Comparison of ENCODE assay signal across 7 cellular contexts in the genomic region with DNA sequence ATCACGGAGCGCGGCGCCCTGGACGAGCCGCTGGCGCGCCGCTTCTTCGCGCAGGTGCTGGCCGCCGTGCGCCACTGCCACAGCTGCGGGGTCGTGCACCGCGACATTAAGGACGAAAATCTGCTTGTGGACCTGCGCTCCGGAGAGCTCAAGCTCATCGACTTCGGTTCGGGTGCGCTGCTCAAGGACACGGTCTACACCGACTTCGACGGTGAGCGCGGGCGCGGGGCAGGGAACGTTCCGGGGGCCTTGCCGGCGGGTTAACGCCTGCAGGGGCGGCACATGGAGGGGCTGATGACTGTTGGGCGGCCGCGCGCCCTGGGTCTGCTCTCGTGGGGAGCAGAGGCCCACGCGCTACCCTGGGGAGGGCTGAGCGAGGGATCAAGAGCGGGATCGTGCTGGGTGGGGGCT. TPM values are rescaled to one million over a fixed set of nuclear protein-coding genes. Genes with fewer than 3 reads are reported as not detected.
DNase-seq lines count a peak whose midpoint lies in the region; ATAC-seq lines count a peak whose summit lies in the region.

No MANE protein-coding gene starts in this region.

- peak overlapping the region; percentile 82 for H3K27ac Mint-ChIP-seq in activated naive CD8-positive, alpha-beta T cell treated with anti-CD3 and anti-CD28 coated beads, Interleukin-2, amount 10 ng/mL, durations not matched to agents 7 days and 5 days

- no peaks in the 10 kb centered on the region for H3K27me3 Mint-ChIP-seq in activated naive CD8-positive, alpha-beta T cell treated with anti-CD3 and anti-CD28 coated beads, Interleukin-2, amount 10 ng/mL, durations not matched to agents 7 days and 5 days

- 3% methylated on average over 49 of the region's 49 CpGs for WGBS in HUES64

- H3K9ac ChIP-seq in HUES64 (ENCODE audit: low read depth, low read length) (peak overlapping the region; percentile 88), iPS-20b (ENCODE audit: low read depth, low read length) (peak overlapping the region; percentile 45; the same call in 1 of the 2 replicates), stomach smooth muscle (ENCODE audit: low read length in 2 of 2) (peak overlapping the region; percentile 66 to 73)

- H3K36me3 ChIP-seq in HUES64 (ENCODE audit: insufficient read depth, low read length) (peaks cover 21% of the 10 kb centered on the region), iPS-20b (ENCODE audit: insufficient read depth, low read depth, low read length) (peaks cover 18% of the 10 kb centered on the region; the same call in 1 of the 2 replicates), stomach smooth muscle (ENCODE audit: control insufficient read depth in 2 of 2, insufficient read depth in 2 of 2, low read length in 2 of 2) (peaks cover 5 to 7% of the 10 kb centered on the region in 2 donors)

- H3K27me3 ChIP-seq in HUES64 (ENCODE audit: insufficient read depth, low read length) = peaks cover 7% of the 10 kb centered on the region; the same call in 1 of the 2 replicates
- H3K27me3 ChIP-seq in iPS-20b (ENCODE audit: insufficient read depth, low read length) = peaks cover 17% of the 10 kb centered on the region; the same call in 1 of the 2 replicates
- H3K27me3 ChIP-seq in stomach smooth muscle (ENCODE audit: control insufficient read depth in 1 of 2, insufficient read depth in 2 of 2, low read length in 2 of 2) = no peaks in the 10 kb centered on the region

- POLR2A ChIA-PET in activated naive CD8-positive, alpha-beta T cell treated with anti-CD3 and anti-CD28 coated beads, Interleukin-2, amount 10 ng/mL, durations not matched to agents 7 days and 5 days (lab: Charles Lee) = interaction anchor here (0.8 to 4.7 kb wide), 6 partner anchors 10 to 107 kb away, joined by 3 to 50 read pairs (median 13); no protein-coding TSS in a partner anchor

- peaks cover 13% of the 10 kb centered on the region for H3K4me1 Mint-ChIP-seq in activated naive CD8-positive, alpha-beta T cell treated with anti-CD3 and anti-CD28 coated beads, Interleukin-2, amount 10 ng/mL, durations not matched to agents 7 days and 5 days

- H3K4me3 Mint-ChIP-seq in activated naive CD8-positive, alpha-beta T cell treated with anti-CD3 and anti-CD28 coated beads, Interleukin-2, amount 10 ng/mL, durations not matched to agents 7 days and 5 days = peak overlapping the region; percentile 94

- no peak for ATAC-seq in activated naive CD8-positive, alpha-beta T cell treated with anti-CD3 and anti-CD28 coated beads, Interleukin-2, amount 10 ng/mL, durations not matched to agents 7 days and 5 days (ENCODE audit: low read depth)
- ATAC-seq in GM18858 (IDR thresholded peaks at IDR 0.05; ENCODE audit: unreplicated experiment) (no peak), GM21576 (IDR thresholded peaks at IDR 0.05; ENCODE audit: unreplicated experiment) (no peak)

- peaks cover 10% of the 10 kb centered on the region for H3K36me3 Mint-ChIP-seq in activated naive CD8-positive, alpha-beta T cell treated with anti-CD3 and anti-CD28 coated beads, Interleukin-2, amount 10 ng/mL, durations not matched to agents 7 days and 5 days

- H3K4me1 ChIP-seq in HUES64 (ENCODE audit: insufficient read depth, low read length) (peaks cover 6% of the 10 kb centered on the region; the same call in 1 of the 2 replicates), iPS-20b (ENCODE audit: insufficient read depth, low read length) (no peaks in the 10 kb centered on the region; the same call in 1 of the 2 replicates), stomach smooth muscle (ENCODE audit: control insufficient read depth, insufficient read depth, low read length) (peaks cover 46% of the 10 kb centered on the region)

- H3K27ac ChIP-seq in HUES64 (ENCODE audit: low read depth, low read length) = peak overlapping the region; percentile 64; the same call in 1 of the 2 replicates
- no peak overlapping the region for H3K27ac ChIP-seq in iPS-20b (ENCODE audit: low read length)
- peak overlapping the region; percentile 77 for H3K27ac ChIP-seq in stomach smooth muscle (ENCODE audit: low read length)

- H3K4me3 ChIP-seq in HUES64 (ENCODE audit: low read length) (peak overlapping the region; percentile 88), iPS-20b (ENCODE audit: low read length) (peak overlapping the region; percentile 78), stomach smooth muscle (ENCODE audit: low read length in 2 of 2) (peak overlapping the region; percentile 72 to 81)

- peak; percentile 73 for DNase-seq in activated naive CD8-positive, alpha-beta T cell treated with anti-CD3 and anti-CD28 coated beads, Interleukin-2, amount 10 ng/mL, durations not matched to agents 7 days and 5 days
- DNase-seq in DMS79 (lab: John Stamatoyannopoulos, UW) = no peak

- H3K9me3 ChIP-seq in HUES64 (ENCODE audit: insufficient read depth, low read depth, low read length) (no peaks in the 10 kb centered on the region), iPS-20b (ENCODE audit: insufficient read depth, low read depth, low read length) (no peaks in the 10 kb centered on the region), stomach smooth muscle (ENCODE audit: control insufficient read depth in 2 of 2, low read length in 2 of 2) (no peaks in the 10 kb centered on the region)

- no peaks in the 10 kb centered on the region for H3K9me3 Mint-ChIP-seq in activated naive CD8-positive, alpha-beta T cell treated with anti-CD3 and anti-CD28 coated beads, Interleukin-2, amount 10 ng/mL, durations not matched to agents 7 days and 5 days

RNA-seq across cellular contexts. Expression of gene PIM3, which starts 1.0 kb away (rescaled TPM):
- polyA plus RNA-seq in HUES64 (2013, experiment 1 of 2) = 12.5 TPM
- 14.9 TPM for polyA plus RNA-seq in HUES64 (2013, experiment 2 of 2)
- total RNA-seq in activated naive CD8-positive, alpha-beta T cell treated with anti-CD3 and anti-CD28 coated beads, Interleukin-2, amount 10 ng/mL, durations not matched to agents 7 days and 5 days = 10 to 100 TPM; 44.3 to 48.5 TPM

RNA-seq across cellular contexts. Expression of gene CRELD2, which starts 43.2 kb away (rescaled TPM):
- polyA plus RNA-seq in HUES64 (2013, experiment 1 of 2) = 26.5 TPM
- 22.8 TPM for polyA plus RNA-seq in HUES64 (2013, experiment 2 of 2)
- 10 to 100 TPM; 40.3 to 41.0 TPM for total RNA-seq in activated naive CD8-positive, alpha-beta T cell treated with anti-CD3 and anti-CD28 coated beads, Interleukin-2, amount 10 ng/mL, durations not matched to agents 7 days and 5 days

RNA-seq across cellular contexts. Expression of gene ALG12, which starts 43.4 kb away (rescaled TPM):
- 13.5 TPM for polyA plus RNA-seq in HUES64 (2013, experiment 1 of 2)
- polyA plus RNA-seq in HUES64 (2013, experiment 2 of 2) = 15.2 TPM
- 10 to 100 TPM; 18.0 to 20.2 TPM for total RNA-seq in activated naive CD8-positive, alpha-beta T cell treated with anti-CD3 and anti-CD28 coated beads, Interleukin-2, amount 10 ng/mL, durations not matched to agents 7 days and 5 days

RNA-seq across cellular contexts. Expression of gene IL17REL, which starts 51.0 kb away (rescaled TPM):
- not detected for polyA plus RNA-seq in HUES64 (2013, experiment 1 of 2)
- polyA plus RNA-seq in HUES64 (2013, experiment 2 of 2) = 0.06 TPM
- total RNA-seq in activated naive CD8-positive, alpha-beta T cell treated with anti-CD3 and anti-CD28 coated beads, Interleukin-2, amount 10 ng/mL, durations not matched to agents 7 days and 5 days = not detected
